Comparison of ENCODE assay signal across 22 cellular contexts in the genomic region with DNA sequence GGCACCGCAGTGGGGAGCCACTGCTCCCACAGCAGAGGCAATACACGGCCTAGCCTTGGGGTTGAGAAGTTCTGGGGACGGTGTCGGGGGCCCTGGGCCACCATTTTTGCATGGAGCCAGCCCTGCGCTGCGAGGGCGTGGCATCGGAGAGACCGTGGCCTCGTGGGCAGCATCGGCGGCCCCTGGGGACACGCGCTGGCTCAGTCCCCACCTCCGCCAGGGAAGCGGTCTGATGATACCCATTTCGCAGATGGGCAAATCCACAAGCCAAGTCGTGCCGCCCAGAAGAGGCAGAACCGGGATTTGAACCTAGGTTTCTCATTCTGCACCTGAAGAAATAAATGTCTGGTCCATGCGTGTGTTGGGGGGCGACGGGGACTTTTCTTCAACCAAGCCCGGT. TPM values are rescaled to one million over a fixed set of nuclear protein-coding genes. Genes with fewer than 3 reads are reported as not detected.
DNase-seq lines count a peak whose midpoint lies in the region; ATAC-seq, FAIRE-seq and TF ChIP-seq lines count a peak whose summit lies in the region.
"Had no signal": no experiment of that assay in that cellular context is flagged by ENCODE, and none has a peak within 500 bp of the region (broad histone marks: within the 10 kb centered on the region; RNA-seq: fewer than 3 reads in every experiment).

No MANE protein-coding gene starts in this region.

- H3K18ac ChIP-seq in neuronal stem cell (ENCODE audit: low read length): no peak overlapping the region

- peak overlapping the region; percentile 41 for H2BK12ac ChIP-seq in neuronal stem cell (ENCODE audit: low read length)

- BruUV-seq in K562 (replicated peaks; lab: Mats Ljungman, UMichigan): no TSS peak

- no peak overlapping the region for H3K23ac ChIP-seq in neuronal stem cell (ENCODE audit: low read depth, low read length, poor library complexity)

- peak overlapping the region; percentile 4 for H4K8ac ChIP-seq in neuronal stem cell (ENCODE audit: low read depth, low read length)

- in situ Hi-C loops in K562 (cut with MboI): no loop called here

- H3K36me3 Mint-ChIP-seq in activated naive CD8-positive, alpha-beta T cell: no peaks in the 10 kb centered on the region
- H3K36me3 Mint-ChIP-seq in activated naive CD8-positive, alpha-beta T cell treated with anti-CD3 and anti-CD28 coated beads for 36 hours: peaks cover 2% of the 10 kb centered on the region

- no peaks in the 10 kb centered on the region for H3K79me1 ChIP-seq in neuronal stem cell (ENCODE audit: low read depth, low read length)

- ATAC-seq in K562: no peak
- ATAC-seq: A549 had no signal

- H3K4me2 ChIP-seq in K562 (ENCODE audit: insufficient read depth, low read length) (no peak overlapping the region), neuronal stem cell (ENCODE audit: insufficient read depth, low read length, poor library complexity, severe bottlenecking) (no peak overlapping the region)
- H3K4me2 ChIP-seq: A549 had no signal

- CTCF ChIA-PET in K562 (lab: Yijun Ruan, JAX; ENCODE audit: low intra/inter-chr PET ratio): no interaction called here

- H4K91ac ChIP-seq in neuronal stem cell (ENCODE audit: low read depth, low read length, poor library complexity): no peak overlapping the region

- WGBS in K562 (ENCODE audit: insufficient coverage, low coverage, missing lambda C conversion rate): 72% methylated on average over 21 of the region's 24 CpGs
- WGBS in neuronal stem cell (ENCODE audit: extremely low coverage in 2 of 2, insufficient read length in 2 of 2, insufficient replicate concordance in 1 of 2), 2 donors: no CpG with 5 or more reads among the region's 24 CpGs

- H3K4ac ChIP-seq in neuronal stem cell (ENCODE audit: low read length): no peak overlapping the region

- peaks cover 0 to 12% of the 10 kb centered on the region in 2 experiments; a peak in 3 of 5 replicates for H3K4me1 ChIP-seq in K562 (replicated peaks in 1 of 2; ENCODE audit: control insufficient read depth in 2 of 2, insufficient read depth in 2 of 2, low read length in 2 of 2)
- no peaks in the 10 kb centered on the region for H3K4me1 ChIP-seq in neuronal stem cell (ENCODE audit: control insufficient read depth in 2 of 2, insufficient read depth in 1 of 2, low read depth in 1 of 2, low read length in 2 of 2)
- H3K4me1 ChIP-seq: A549 had no signal

- peaks cover 2% of the 10 kb centered on the region for H3K27me3 Mint-ChIP-seq in activated naive CD8-positive, alpha-beta T cell
- peaks cover 7% of the 10 kb centered on the region for H3K27me3 Mint-ChIP-seq in activated naive CD8-positive, alpha-beta T cell treated with anti-CD3 and anti-CD28 coated beads for 36 hours

- H3K4me3 Mint-ChIP-seq in activated naive CD8-positive, alpha-beta T cell: no peak overlapping the region
- H3K4me3 Mint-ChIP-seq in activated naive CD8-positive, alpha-beta T cell treated with anti-CD3 and anti-CD28 coated beads for 36 hours: no peak overlapping the region
- H3K4me3 Mint-ChIP-seq: CD4-positive, alpha-beta memory T cell; HFFc6 had no signal

- no peak for TF ChIP-seq POLR2A in K562 (conservative IDR thresholded peaks at IDR 0.05)

- H2BK15ac ChIP-seq in neuronal stem cell (ENCODE audit: low read length): no peak overlapping the region

- peak overlapping the region; percentile 4 for H3K14ac ChIP-seq in neuronal stem cell (ENCODE audit: low read length)

- H3K27ac Mint-ChIP-seq in activated naive CD8-positive, alpha-beta T cell: peak overlapping the region; percentile 6
- no peak overlapping the region for H3K27ac Mint-ChIP-seq in activated naive CD8-positive, alpha-beta T cell treated with anti-CD3 and anti-CD28 coated beads for 36 hours
- H3K27ac Mint-ChIP-seq: CD4-positive, alpha-beta memory T cell; HFFc6 had no signal

- intact Hi-C loops in K562 (cut with micrococcal nuclease): no loop called here

- H3K9me3 ChIP-seq in K562 (replicated peaks; ENCODE audit: control insufficient read depth, insufficient read depth, low read depth, low read length): no peaks in the 10 kb centered on the region
- no peaks in the 10 kb centered on the region for H3K9me3 ChIP-seq in neuronal stem cell (replicated peaks in 1 of 2; ENCODE audit: control insufficient read depth in 2 of 2, insufficient read depth in 1 of 2, low read depth in 1 of 2, low read length in 2 of 2)
- H3K9me3 ChIP-seq: A549, HAP-1 had no signal

- H3K4me3 ChIP-seq in K562: no peak overlapping the region
- no peak overlapping the region for H3K4me3 ChIP-seq in neuronal stem cell (ENCODE audit: low read length in 2 of 2)
- H3K4me3 ChIP-seq: A549, HAP-1 had no signal

- POLR2A ChIA-PET in K562 (lab: Yijun Ruan, JAX): no interaction called here

- no peak overlapping the region; a peak in 1 of 4 replicates for H3K9ac ChIP-seq in K562 (ENCODE audit: insufficient read depth in 1 of 2, low read depth in 2 of 2, low read length in 2 of 2)
- no peak overlapping the region for H3K9ac ChIP-seq in neuronal stem cell (ENCODE audit: low read depth, low read length, poor library complexity)

- no peak for FAIRE-seq in K562 (lab: Jason Lieb, UNC)
- FAIRE-seq: A549, G401.6, GM12892, H54 had no signal

- H3K9me3 Mint-ChIP-seq in activated naive CD8-positive, alpha-beta T cell (ENCODE audit: low read depth): no peaks in the 10 kb centered on the region
- H3K9me3 Mint-ChIP-seq in activated naive CD8-positive, alpha-beta T cell treated with anti-CD3 and anti-CD28 coated beads for 36 hours: no peaks in the 10 kb centered on the region
- H3K9me3 Mint-ChIP-seq: HFFc6 had no signal

- no peaks in the 10 kb centered on the region for H3K36me3 ChIP-seq in K562 (ENCODE audit: control insufficient read depth, insufficient read depth, low read length)
- H3K36me3 ChIP-seq in neuronal stem cell (replicated peaks in 1 of 2; ENCODE audit: control insufficient read depth in 2 of 2, insufficient read depth in 2 of 2, low read length in 2 of 2): peaks cover 0 to 35% of the 10 kb centered on the region in 2 donors
- H3K36me3 ChIP-seq: HAP-1 had no signal

- DNase-seq in activated naive CD8-positive, alpha-beta T cell treated with anti-CD3 and anti-CD28 coated beads for 36 hours: no peak
- DNase-seq in K562 (ENCODE audit: extremely low read depth in 1 of 4, low spot score in 3 of 4) (no peak), neuronal stem cell (ENCODE audit: low spot score) (no peak), AG08395 (ENCODE audit: low spot score) (no peak), NCI-H2171 treated with DMSO at 0.1 percent for 48 hours (lab: John Stamatoyannopoulos, UW) (no peak)
- no peak for DNase-seq in activated naive CD4-positive, alpha-beta T cell treated with anti-CD3 and anti-CD28 coated beads, Interleukin-2, amount 50 U/mL, for 16 hours
- DNase-seq: 8988T; ACHN; C1 segment of cervical spinal cord; Calu3; CD4-positive, alpha-beta memory T cell; COR-L47; DND-41; GOT3; HFFc6 had no signal

- peak overlapping the region; percentile 0 for H2BK5ac ChIP-seq in neuronal stem cell (ENCODE audit: low read length)

- no peaks in the 10 kb centered on the region for H3K79me2 ChIP-seq in K562 (ENCODE audit: control insufficient read depth, insufficient read depth, low read length)

- TF ChIP-seq CTCF in K562 (IDR thresholded peaks at IDR 0.05 in 2 of 3, conservative IDR thresholded peaks at IDR 0.05 in 1 of 3; ENCODE audit: insufficient read depth in 2 of 3, low read depth in 1 of 3, low read length in 3 of 3): no peak

- no peak overlapping the region for H2AFZ ChIP-seq in K562 (ENCODE audit: low read depth, low read length)
- no peak overlapping the region for H2AFZ ChIP-seq in neuronal stem cell (ENCODE audit: low read length)

- H2BK120ac ChIP-seq in neuronal stem cell (ENCODE audit: low read depth, low read length): no peak overlapping the region

- H4K20me1 ChIP-seq in K562 (replicated peaks; ENCODE audit: control insufficient read depth, insufficient read depth, low read length): no peaks in the 10 kb centered on the region

- no peaks in the 10 kb centered on the region for H3K9me1 ChIP-seq in K562 (ENCODE audit: control insufficient read depth, insufficient read depth, low read length)

- H2AK5ac ChIP-seq in neuronal stem cell (ENCODE audit: low read depth, low read length): no peak overlapping the region

- no peak for TF ChIP-seq EP300 in K562 (IDR thresholded peaks at IDR 0.05; ENCODE audit: low read length)

- H3K27ac ChIP-seq in K562 (ENCODE audit: extremely low read depth, low read depth, low read length) (no peak overlapping the region), neuronal stem cell (replicated peaks; ENCODE audit: low read length) (no peak overlapping the region)
- H3K27ac ChIP-seq: A549 had no signal

- no peak for TF ChIP-seq RAD21 in K562 (CRISPR knock-in tag; conservative IDR thresholded peaks at IDR 0.05 in 1 of 2, IDR thresholded peaks at IDR 0.05 in 1 of 2)

- no peaks in the 10 kb centered on the region for H3K4me1 Mint-ChIP-seq in activated naive CD8-positive, alpha-beta T cell (ENCODE audit: low read depth)
- H3K4me1 Mint-ChIP-seq in activated naive CD8-positive, alpha-beta T cell treated with anti-CD3 and anti-CD28 coated beads for 36 hours: no peaks in the 10 kb centered on the region

- H3K27me3 ChIP-seq in K562 (ENCODE audit: control insufficient read depth in 2 of 2, insufficient read depth in 2 of 2, low read length in 2 of 2) (peaks cover 16 to 29% of the 10 kb centered on the region in 2 experiments; a peak in 4 of 5 replicates), neuronal stem cell (ENCODE audit: control insufficient read depth in 3 of 3, insufficient read depth in 3 of 3, low read depth in 1 of 3, low read length in 3 of 3) (no peaks in the 10 kb centered on the region)

RNA-seq across cellular contexts. Expression of a gene that starts 1.2 kb away (rescaled TPM):
- total RNA-seq in activated naive CD8-positive, alpha-beta T cell treated with anti-CD3 and anti-CD28 coated beads for 36 hours: 1 to 10 TPM; 1.6 to 1.8 TPM
- total RNA-seq in K562 (2011; cell fraction: chromatin; rRNA removed; ENCODE audit: low replicate concordance): not detected in 2 replicates
- 0.33 TPM in 1 of 2 replicates, not detected in the other for total RNA-seq in K562 (2011; cell fraction: nucleolus; rRNA removed)
- total RNA-seq in K562 (2011; cell fraction: nucleoplasm; rRNA removed): not detected in 2 replicates
- not detected in 2 replicates for total RNA-seq in K562 (2014; rRNA removed)
- total RNA-seq in K562 (2014; rRNA removed; fragmentation: Illumina TruSeq; extraction: Trizol): not detected in 2 replicates
- total RNA-seq in K562 (2015; rRNA removed; fragmentation: Illumina TruSeq; extraction: Trizol): not detected in 2 replicates
- not detected in 2 replicates for total RNA-seq in K562 (2021)
- polyA plus RNA-seq in K562 (2011; rRNA removed): 0.06 TPM in 1 of 2 replicates, not detected in the other
- not detected in 2 replicates for polyA plus RNA-seq in K562 (2011; cell fraction: cytosol; rRNA removed)
- 0.10 TPM in 1 of 2 replicates, not detected in the other for polyA plus RNA-seq in K562 (2011; cell fraction: nucleus; rRNA removed)
- polyA plus RNA-seq in K562 (2012): 0.08 TPM in 1 of 2 replicates, not detected in the other
- polyA plus RNA-seq in K562 (2014; fragmentation: Illumina TruSeq; extraction: Trizol): not detected in 2 replicates
- under 1 TPM in 1 of 2 experiments, not detected in 1; 0.13 TPM for polyA plus RNA-seq in K562 (2014; fragmentation: Nextera tagmentation; extraction: Ambion mirVana)
- polyA plus RNA-seq in K562 (2014; rRNA removed): not detected in 2 replicates
- not detected in 2 replicates for polyA minus RNA-seq in K562 (2011; rRNA and poly(A)+ RNA removed)
- not detected in 2 replicates for polyA minus RNA-seq in K562 (2011; cell fraction: cytosol; rRNA and poly(A)+ RNA removed)
- polyA minus RNA-seq in K562 (2011; cell fraction: nucleus; rRNA and poly(A)+ RNA removed): not detected in 2 replicates
- 0.53 TPM for polyA plus RNA-seq in neuronal stem cell (2013, experiment 1 of 2)
- 0.57 TPM for polyA plus RNA-seq in neuronal stem cell (2013, experiment 2 of 2)
- total RNA-seq: Calu3 had no signal
- polyA plus RNA-seq: CD4-positive, alpha-beta memory T cell had no signal

RNA-seq across cellular contexts. Expression of a gene that starts 17.0 kb away (rescaled TPM):
- 100 to 1,000 TPM; 414 to 433 TPM for total RNA-seq in activated naive CD8-positive, alpha-beta T cell treated with anti-CD3 and anti-CD28 coated beads for 36 hours
- total RNA-seq in K562 (2011; cell fraction: chromatin; rRNA removed; ENCODE audit: low replicate concordance): 34.6 and 63.8 TPM in 2 replicates
- total RNA-seq in K562 (2011; cell fraction: nucleolus; rRNA removed): 128 and 147 TPM in 2 replicates
- total RNA-seq in K562 (2011; cell fraction: nucleoplasm; rRNA removed): 127 and 158 TPM in 2 replicates
- 777 and 1,094 TPM in 2 replicates for total RNA-seq in K562 (2014; rRNA removed)
- total RNA-seq in K562 (2014; rRNA removed; fragmentation: Illumina TruSeq; extraction: Trizol): 1,091 and 1,219 TPM in 2 replicates
- total RNA-seq in K562 (2015; rRNA removed; fragmentation: Illumina TruSeq; extraction: Trizol): 1,062 and 1,116 TPM in 2 replicates
- 826 and 961 TPM in 2 replicates for total RNA-seq in K562 (2021)
- polyA plus RNA-seq in K562 (2011; rRNA removed): 963 and 1,008 TPM in 2 replicates
- 1,680 and 1,786 TPM in 2 replicates for polyA plus RNA-seq in K562 (2011; cell fraction: cytosol; rRNA removed)
- 429 and 540 TPM in 2 replicates for polyA plus RNA-seq in K562 (2011; cell fraction: nucleus; rRNA removed)
- polyA plus RNA-seq in K562 (2012): 1,082 and 1,282 TPM in 2 replicates
- 1,441 and 1,704 TPM in 2 replicates for polyA plus RNA-seq in K562 (2014; fragmentation: Illumina TruSeq; extraction: Trizol)
- 1,000 to 10,000 TPM; 2,325 to 2,393 TPM for polyA plus RNA-seq in K562 (2014; fragmentation: Nextera tagmentation; extraction: Ambion mirVana)
- 1,426 and 1,451 TPM in 2 replicates for polyA plus RNA-seq in K562 (2014; rRNA removed)
- polyA minus RNA-seq in K562 (2011; rRNA and poly(A)+ RNA removed): 681 and 736 TPM in 2 replicates
- 247 and 280 TPM in 2 replicates for polyA minus RNA-seq in K562 (2011; cell fraction: cytosol; rRNA and poly(A)+ RNA removed)
- polyA minus RNA-seq in K562 (2011; cell fraction: nucleus; rRNA and poly(A)+ RNA removed): 57.8 and 131 TPM in 2 replicates
- 708 TPM for polyA plus RNA-seq in neuronal stem cell (2013, experiment 1 of 2)
- polyA plus RNA-seq in neuronal stem cell (2013, experiment 2 of 2): 694 TPM

RNA-seq across cellular contexts. Expression of a gene that starts 23.6 kb away (rescaled TPM):
- 1 to 10 TPM; 1.5 to 2.3 TPM for total RNA-seq in activated naive CD8-positive, alpha-beta T cell treated with anti-CD3 and anti-CD28 coated beads for 36 hours
- 0.97 TPM in 1 of 2 replicates, not detected in the other for total RNA-seq in K562 (2011; cell fraction: chromatin; rRNA removed; ENCODE audit: low replicate concordance)
- 1.3 and 1.7 TPM in 2 replicates for total RNA-seq in K562 (2011; cell fraction: nucleolus; rRNA removed)
- total RNA-seq in K562 (2011; cell fraction: nucleoplasm; rRNA removed): 0.73 and 0.76 TPM in 2 replicates
- total RNA-seq in K562 (2014; rRNA removed) (3.0 and 3.5 TPM in 2 replicates), K562 (2014; rRNA removed; fragmentation: Illumina TruSeq; extraction: Trizol) (0.11 TPM in 1 of 2 replicates, not detected in the other), K562 (2015; rRNA removed; fragmentation: Illumina TruSeq; extraction: Trizol) (0.57 and 1.2 TPM in 2 replicates), K562 (2021) (2.9 and 3.7 TPM in 2 replicates)
- polyA plus RNA-seq in K562 (2011; rRNA removed) (0.22 and 0.33 TPM in 2 replicates), K562 (2014; fragmentation: Illumina TruSeq; extraction: Trizol) (0.55 and 2.6 TPM in 2 replicates), K562 (2014; fragmentation: Nextera tagmentation; extraction: Ambion mirVana) (under 1 TPM; 0.11 to 0.13 TPM), K562 (2014; rRNA removed) (2.4 and 2.6 TPM in 2 replicates)
- 0.28 and 1.6 TPM in 2 replicates for polyA plus RNA-seq in K562 (2011; cell fraction: cytosol; rRNA removed)
- 0.42 and 2.4 TPM in 2 replicates for polyA plus RNA-seq in K562 (2011; cell fraction: nucleus; rRNA removed)
- 2.7 TPM in 2 replicates for polyA plus RNA-seq in K562 (2012)
- 0.14 TPM in 1 of 2 replicates, not detected in the other for polyA minus RNA-seq in K562 (2011; rRNA and poly(A)+ RNA removed)
- polyA minus RNA-seq in K562 (2011; cell fraction: cytosol; rRNA and poly(A)+ RNA removed): not detected in 2 replicates
- polyA minus RNA-seq in K562 (2011; cell fraction: nucleus; rRNA and poly(A)+ RNA removed): 0.94 and 1.1 TPM in 2 replicates
- polyA plus RNA-seq in neuronal stem cell (2013, experiment 1 of 2): 2.1 TPM
- polyA plus RNA-seq in neuronal stem cell (2013, experiment 2 of 2): 1.9 TPM

RNA-seq across cellular contexts. Expression of a gene that starts 36.3 kb away (rescaled TPM):
- 10 to 100 TPM; 91.7 to 99.1 TPM for total RNA-seq in activated naive CD8-positive, alpha-beta T cell treated with anti-CD3 and anti-CD28 coated beads for 36 hours
- 12.1 and 19.6 TPM in 2 replicates for total RNA-seq in K562 (2011; cell fraction: chromatin; rRNA removed; ENCODE audit: low replicate concordance)
- total RNA-seq in K562 (2011; cell fraction: nucleolus; rRNA removed): 19.0 and 21.1 TPM in 2 replicates
- total RNA-seq in K562 (2011; cell fraction: nucleoplasm; rRNA removed): 19.6 and 26.1 TPM in 2 replicates
- total RNA-seq in K562 (2014; rRNA removed) (132 and 171 TPM in 2 replicates), K562 (2014; rRNA removed; fragmentation: Illumina TruSeq; extraction: Trizol) (12.7 and 20.7 TPM in 2 replicates), K562 (2015; rRNA removed; fragmentation: Illumina TruSeq; extraction: Trizol) (46.4 and 51.5 TPM in 2 replicates), K562 (2021) (145 and 149 TPM in 2 replicates)
- polyA plus RNA-seq in K562 (2011; rRNA removed) (31.8 and 46.6 TPM in 2 replicates), K562 (2014; fragmentation: Illumina TruSeq; extraction: Trizol) (32.4 and 69.0 TPM in 2 replicates), K562 (2014; fragmentation: Nextera tagmentation; extraction: Ambion mirVana) (1 to 10 TPM; 5.7 to 8.2 TPM), K562 (2014; rRNA removed) (96.7 and 123 TPM in 2 replicates)
- 50.1 and 125 TPM in 2 replicates for polyA plus RNA-seq in K562 (2011; cell fraction: cytosol; rRNA removed)
- polyA plus RNA-seq in K562 (2011; cell fraction: nucleus; rRNA removed): 21.3 and 28.1 TPM in 2 replicates
- 85.2 and 92.8 TPM in 2 replicates for polyA plus RNA-seq in K562 (2012)
- polyA minus RNA-seq in K562 (2011; rRNA and poly(A)+ RNA removed): 13.3 and 15.7 TPM in 2 replicates
- polyA minus RNA-seq in K562 (2011; cell fraction: cytosol; rRNA and poly(A)+ RNA removed): 37.6 and 41.4 TPM in 2 replicates
- polyA minus RNA-seq in K562 (2011; cell fraction: nucleus; rRNA and poly(A)+ RNA removed): 4.6 and 7.0 TPM in 2 replicates
- 39.0 TPM for polyA plus RNA-seq in neuronal stem cell (2013, experiment 1 of 2)
- polyA plus RNA-seq in neuronal stem cell (2013, experiment 2 of 2): 39.4 TPM

RNA-seq across cellular contexts. Expression of a gene that starts 39.2 kb away (rescaled TPM):
- total RNA-seq in activated naive CD8-positive, alpha-beta T cell treated with anti-CD3 and anti-CD28 coated beads for 36 hours: 100 to 1,000 TPM; 220 to 238 TPM
- total RNA-seq in K562 (2011; cell fraction: chromatin; rRNA removed; ENCODE audit: low replicate concordance): not detected in 2 replicates
- total RNA-seq in K562 (2011; cell fraction: nucleolus; rRNA removed): not detected in 2 replicates
- total RNA-seq in K562 (2011; cell fraction: nucleoplasm; rRNA removed): not detected in 2 replicates
- total RNA-seq in K562 (2014; rRNA removed) (not detected in 2 replicates), K562 (2014; rRNA removed; fragmentation: Illumina TruSeq; extraction: Trizol) (not detected in 2 replicates), K562 (2015; rRNA removed; fragmentation: Illumina TruSeq; extraction: Trizol) (not detected in 2 replicates), K562 (2021) (0.20 TPM in 1 of 2 replicates, not detected in the other)
- polyA plus RNA-seq in K562 (2011; rRNA removed) (not detected in 2 replicates), K562 (2014; fragmentation: Illumina TruSeq; extraction: Trizol) (not detected in 2 replicates), K562 (2014; fragmentation: Nextera tagmentation; extraction: Ambion mirVana) (not detected), K562 (2014; rRNA removed) (0.05 TPM in 1 of 2 replicates, not detected in the other)
- not detected in 2 replicates for polyA plus RNA-seq in K562 (2011; cell fraction: cytosol; rRNA removed)
- polyA plus RNA-seq in K562 (2011; cell fraction: nucleus; rRNA removed): 0.09 TPM in 1 of 2 replicates, not detected in the other
- not detected in 2 replicates for polyA plus RNA-seq in K562 (2012)
- not detected in 2 replicates for polyA minus RNA-seq in K562 (2011; rRNA and poly(A)+ RNA removed)
- polyA minus RNA-seq in K562 (2011; cell fraction: cytosol; rRNA and poly(A)+ RNA removed): not detected in 2 replicates
- not detected in 2 replicates for polyA minus RNA-seq in K562 (2011; cell fraction: nucleus; rRNA and poly(A)+ RNA removed)
- polyA plus RNA-seq in neuronal stem cell (2013, experiment 1 of 2): not detected
- polyA plus RNA-seq in neuronal stem cell (2013, experiment 2 of 2): not detected
- total RNA-seq: Calu3, HFFc6 had no signal
- polyA plus RNA-seq: A549, BJ had no signal
